1 cellular context compared by ENCODE assay signal in the genomic region with DNA sequence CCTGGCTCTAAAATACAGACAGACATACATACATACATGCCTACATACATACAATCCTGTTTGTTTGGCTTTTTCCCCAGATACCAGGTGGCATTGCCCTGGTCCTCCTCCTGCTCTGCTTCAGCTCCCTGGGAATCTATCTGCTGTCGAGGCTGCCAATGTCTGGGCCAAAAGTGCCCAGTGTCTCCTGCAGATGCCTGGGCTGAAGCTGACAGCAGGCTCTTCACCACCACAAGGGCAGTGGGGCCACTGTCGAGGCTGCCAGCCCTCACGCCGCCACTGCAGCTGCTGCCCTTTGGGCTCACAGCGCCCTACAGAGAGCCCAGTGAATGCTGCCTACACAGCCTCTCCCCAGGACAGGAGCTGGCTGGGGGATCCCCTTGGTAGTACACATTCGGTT.
TF ChIP-seq lines count a peak whose summit lies in the region.

No MANE protein-coding gene starts in this region.

TF ChIP-seq in GM23338, 12 proteins besides CTCF, POLR2A, EP300 and RAD21 (continued from another document):
- TF ChIP-seq, protein P1, sequence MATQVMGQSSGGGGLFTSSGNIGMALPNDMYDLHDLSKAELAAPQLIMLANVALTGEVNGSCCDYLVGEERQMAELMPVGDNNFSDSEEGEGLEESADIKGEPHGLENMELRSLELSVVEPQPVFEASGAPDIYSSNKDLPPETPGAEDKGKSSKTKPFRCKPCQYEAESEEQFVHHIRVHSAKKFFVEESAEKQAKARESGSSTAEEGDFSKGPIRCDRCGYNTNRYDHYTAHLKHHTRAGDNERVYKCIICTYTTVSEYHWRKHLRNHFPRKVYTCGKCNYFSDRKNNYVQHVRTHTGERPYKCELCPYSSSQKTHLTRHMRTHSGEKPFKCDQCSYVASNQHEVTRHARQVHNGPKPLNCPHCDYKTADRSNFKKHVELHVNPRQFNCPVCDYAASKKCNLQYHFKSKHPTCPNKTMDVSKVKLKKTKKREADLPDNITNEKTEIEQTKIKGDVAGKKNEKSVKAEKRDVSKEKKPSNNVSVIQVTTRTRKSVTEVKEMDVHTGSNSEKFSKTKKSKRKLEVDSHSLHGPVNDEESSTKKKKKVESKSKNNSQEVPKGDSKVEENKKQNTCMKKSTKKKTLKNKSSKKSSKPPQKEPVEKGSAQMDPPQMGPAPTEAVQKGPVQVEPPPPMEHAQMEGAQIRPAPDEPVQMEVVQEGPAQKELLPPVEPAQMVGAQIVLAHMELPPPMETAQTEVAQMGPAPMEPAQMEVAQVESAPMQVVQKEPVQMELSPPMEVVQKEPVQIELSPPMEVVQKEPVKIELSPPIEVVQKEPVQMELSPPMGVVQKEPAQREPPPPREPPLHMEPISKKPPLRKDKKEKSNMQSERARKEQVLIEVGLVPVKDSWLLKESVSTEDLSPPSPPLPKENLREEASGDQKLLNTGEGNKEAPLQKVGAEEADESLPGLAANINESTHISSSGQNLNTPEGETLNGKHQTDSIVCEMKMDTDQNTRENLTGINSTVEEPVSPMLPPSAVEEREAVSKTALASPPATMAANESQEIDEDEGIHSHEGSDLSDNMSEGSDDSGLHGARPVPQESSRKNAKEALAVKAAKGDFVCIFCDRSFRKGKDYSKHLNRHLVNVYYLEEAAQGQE (IDR thresholded peaks at IDR 0.05; ENCODE audit: unreplicated experiment), result no peak
- TF ChIP-seq STAT1 (IDR thresholded peaks at IDR 0.05; ENCODE audit: unreplicated experiment) (no peak), POLR2AphosphoS5 (IDR thresholded peaks at IDR 0.05; ENCODE audit: low read depth) (no peak), ZNF331 (CRISPR knock-in tag; IDR thresholded peaks at IDR 0.05; ENCODE audit: low read depth) (no peak), CREB1 (CRISPR knock-in tag; IDR thresholded peaks at IDR 0.05; ENCODE audit: low read depth) (no peak), EZH2phosphoT487 (IDR thresholded peaks at IDR 0.05; ENCODE audit: unreplicated experiment) (no peak)
- TF ChIP-seq, protein P2, sequence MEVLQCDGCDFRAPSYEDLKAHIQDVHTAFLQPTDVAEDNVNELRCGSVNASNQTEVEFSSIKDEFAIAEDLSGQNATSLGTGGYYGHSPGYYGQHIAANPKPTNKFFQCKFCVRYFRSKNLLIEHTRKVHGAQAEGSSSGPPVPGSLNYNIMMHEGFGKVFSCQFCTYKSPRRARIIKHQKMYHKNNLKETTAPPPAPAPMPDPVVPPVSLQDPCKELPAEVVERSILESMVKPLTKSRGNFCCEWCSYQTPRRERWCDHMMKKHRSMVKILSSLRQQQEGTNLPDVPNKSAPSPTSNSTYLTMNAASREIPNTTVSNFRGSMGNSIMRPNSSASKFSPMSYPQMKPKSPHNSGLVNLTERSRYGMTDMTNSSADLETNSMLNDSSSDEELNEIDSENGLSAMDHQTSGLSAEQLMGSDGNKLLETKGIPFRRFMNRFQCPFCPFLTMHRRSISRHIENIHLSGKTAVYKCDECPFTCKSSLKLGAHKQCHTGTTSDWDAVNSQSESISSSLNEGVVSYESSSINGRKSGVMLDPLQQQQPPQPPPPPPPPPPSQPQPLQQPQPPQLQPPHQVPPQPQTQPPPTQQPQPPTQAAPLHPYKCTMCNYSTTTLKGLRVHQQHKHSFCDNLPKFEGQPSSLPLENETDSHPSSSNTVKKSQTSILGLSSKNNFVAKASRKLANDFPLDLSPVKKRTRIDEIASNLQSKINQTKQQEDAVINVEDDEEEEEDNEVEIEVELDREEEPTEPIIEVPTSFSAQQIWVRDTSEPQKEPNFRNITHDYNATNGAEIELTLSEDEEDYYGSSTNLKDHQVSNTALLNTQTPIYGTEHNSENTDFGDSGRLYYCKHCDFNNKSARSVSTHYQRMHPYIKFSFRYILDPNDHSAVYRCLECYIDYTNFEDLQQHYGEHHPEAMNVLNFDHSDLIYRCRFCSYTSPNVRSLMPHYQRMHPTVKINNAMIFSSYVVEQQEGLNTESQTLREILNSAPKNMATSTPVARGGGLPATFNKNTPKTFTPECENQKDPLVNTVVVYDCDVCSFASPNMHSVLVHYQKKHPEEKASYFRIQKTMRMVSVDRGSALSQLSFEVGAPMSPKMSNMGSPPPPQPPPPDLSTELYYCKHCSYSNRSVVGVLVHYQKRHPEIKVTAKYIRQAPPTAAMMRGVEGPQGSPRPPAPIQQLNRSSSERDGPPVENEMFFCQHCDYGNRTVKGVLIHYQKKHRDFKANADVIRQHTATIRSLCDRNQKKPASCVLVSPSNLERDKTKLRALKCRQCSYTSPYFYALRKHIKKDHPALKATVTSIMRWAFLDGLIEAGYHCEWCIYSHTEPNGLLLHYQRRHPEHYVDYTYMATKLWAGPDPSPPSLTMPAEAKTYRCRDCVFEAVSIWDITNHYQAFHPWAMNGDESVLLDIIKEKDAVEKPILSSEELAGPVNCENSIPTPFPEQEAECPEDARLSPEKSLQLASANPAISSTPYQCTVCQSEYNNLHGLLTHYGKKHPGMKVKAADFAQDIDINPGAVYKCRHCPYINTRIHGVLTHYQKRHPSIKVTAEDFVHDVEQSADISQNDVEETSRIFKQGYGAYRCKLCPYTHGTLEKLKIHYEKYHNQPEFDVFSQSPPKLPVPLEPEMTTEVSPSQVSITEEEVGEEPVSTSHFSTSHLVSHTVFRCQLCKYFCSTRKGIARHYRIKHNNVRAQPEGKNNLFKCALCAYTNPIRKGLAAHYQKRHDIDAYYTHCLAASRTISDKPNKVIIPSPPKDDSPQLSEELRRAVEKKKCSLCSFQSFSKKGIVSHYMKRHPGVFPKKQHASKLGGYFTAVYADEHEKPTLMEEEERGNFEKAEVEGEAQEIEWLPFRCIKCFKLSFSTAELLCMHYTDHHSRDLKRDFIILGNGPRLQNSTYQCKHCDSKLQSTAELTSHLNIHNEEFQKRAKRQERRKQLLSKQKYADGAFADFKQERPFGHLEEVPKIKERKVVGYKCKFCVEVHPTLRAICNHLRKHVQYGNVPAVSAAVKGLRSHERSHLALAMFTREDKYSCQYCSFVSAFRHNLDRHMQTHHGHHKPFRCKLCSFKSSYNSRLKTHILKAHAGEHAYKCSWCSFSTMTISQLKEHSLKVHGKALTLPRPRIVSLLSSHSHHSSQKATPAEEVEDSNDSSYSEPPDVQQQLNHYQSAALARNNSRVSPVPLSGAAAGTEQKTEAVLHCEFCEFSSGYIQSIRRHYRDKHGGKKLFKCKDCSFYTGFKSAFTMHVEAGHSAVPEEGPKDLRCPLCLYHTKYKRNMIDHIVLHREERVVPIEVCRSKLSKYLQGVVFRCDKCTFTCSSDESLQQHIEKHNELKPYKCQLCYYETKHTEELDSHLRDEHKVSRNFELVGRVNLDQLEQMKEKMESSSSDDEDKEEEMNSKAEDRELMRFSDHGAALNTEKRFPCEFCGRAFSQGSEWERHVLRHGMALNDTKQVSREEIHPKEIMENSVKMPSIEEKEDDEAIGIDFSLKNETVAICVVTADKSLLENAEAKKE (CRISPR knock-in tag; IDR thresholded peaks at IDR 0.05), result no peak
- TF ChIP-seq, protein P3, sequence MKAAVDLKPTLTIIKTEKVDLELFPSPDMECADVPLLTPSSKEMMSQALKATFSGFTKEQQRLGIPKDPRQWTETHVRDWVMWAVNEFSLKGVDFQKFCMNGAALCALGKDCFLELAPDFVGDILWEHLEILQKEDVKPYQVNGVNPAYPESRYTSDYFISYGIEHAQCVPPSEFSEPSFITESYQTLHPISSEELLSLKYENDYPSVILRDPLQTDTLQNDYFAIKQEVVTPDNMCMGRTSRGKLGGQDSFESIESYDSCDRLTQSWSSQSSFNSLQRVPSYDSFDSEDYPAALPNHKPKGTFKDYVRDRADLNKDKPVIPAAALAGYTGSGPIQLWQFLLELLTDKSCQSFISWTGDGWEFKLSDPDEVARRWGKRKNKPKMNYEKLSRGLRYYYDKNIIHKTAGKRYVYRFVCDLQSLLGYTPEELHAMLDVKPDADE (IDR thresholded peaks at IDR 0.05), result no peak
